20 cellular contexts compared by ENCODE assay signal in the genomic region with DNA sequence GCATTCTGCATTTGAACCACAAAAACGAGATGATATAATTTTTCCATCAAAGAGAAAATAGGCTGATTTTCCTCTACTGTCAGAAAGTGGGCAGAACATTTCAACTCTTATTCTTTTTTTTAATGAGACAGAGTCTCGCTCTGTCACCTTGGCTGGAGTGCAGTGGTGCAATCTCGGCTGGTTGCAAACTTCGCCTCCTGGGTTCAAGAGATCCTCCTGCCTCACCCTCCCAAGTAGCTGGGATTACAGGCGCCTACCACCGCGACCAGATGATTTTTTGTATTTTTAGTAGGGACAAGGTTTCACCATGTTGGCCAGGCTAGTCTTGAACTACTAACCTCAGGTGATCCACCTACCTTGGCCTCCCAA. TPM values are rescaled to one million over a fixed set of nuclear protein-coding genes. Genes with fewer than 3 reads are reported as not detected.
A peak's percentile ranks its signal among the peaks of the same experiment; 100 is the strongest.
DNase-seq lines count a peak whose midpoint lies in the region; ATAC-seq, FAIRE-seq and TF ChIP-seq lines count a peak whose summit lies in the region.
"Had no signal": no experiment of that assay in that cellular context is flagged by ENCODE, and none has a peak within 500 bp of the region (broad histone marks: within the 10 kb centered on the region; RNA-seq: fewer than 3 reads in every experiment).

No MANE protein-coding gene starts in this region.

- H3K27me3 ChIP-seq in K562 (ENCODE audit: control insufficient read depth in 2 of 2, insufficient read depth in 2 of 2, low read length in 2 of 2), result no peaks in the 10 kb centered on the region
- H3K27me3 ChIP-seq: BE2C, transverse colon had no signal

- POLR2A ChIA-PET in activated CD4-positive, alpha-beta memory T cell treated with anti-CD3 and anti-CD28 coated beads for 36 hours (lab: Charles Lee), result interaction anchor here (1.0 to 2.7 kb wide), 10 partner anchors 11 to 114 kb away, joined by 3 to 14 read pairs (median 4); a partner anchor contains a TSS
- POLR2A ChIA-PET in K562 (lab: Yijun Ruan, JAX) (interaction anchor here (0.5 to 2.6 kb wide), 14 partner anchors 8 to 744 kb away, joined by 3 to 14 read pairs (median 4); a partner anchor contains a TSS), MCF 10A (lab: Yijun Ruan, JAX) (interaction anchor here (0.6 to 2.2 kb wide), 6 partner anchors 10 to 829 kb away, joined by 3 to 26 read pairs (median 4); a partner anchor contains a TSS)

- no peak overlapping the region for H3K4me2 ChIP-seq in K562 (ENCODE audit: insufficient read depth, low read length)

- no peak overlapping the region for H3K4me3 ChIP-seq in K562
- H3K4me3 ChIP-seq: mucosa of descending colon, transverse colon had no signal

- TF ChIP-seq CTCF in K562 (IDR thresholded peaks at IDR 0.05 in 2 of 3, conservative IDR thresholded peaks at IDR 0.05 in 1 of 3; ENCODE audit: insufficient read depth in 2 of 3, low read depth in 1 of 3, low read length in 3 of 3) (no peak), MCF 10A (IDR thresholded peaks at IDR 0.05; ENCODE audit: unreplicated experiment) (no peak)

- DNase-seq in T-helper 1 cell (no peak), K562 (ENCODE audit: extremely low read depth in 1 of 4, low spot score in 3 of 4) (no peak), MCF 10A (ENCODE audit: unreplicated experiment) (no peak)
- DNase-seq in activated CD4-positive, alpha-beta memory T cell treated with anti-CD3 and anti-CD28 coated beads for 36 hours, result peak; percentile 54
- DNase-seq in stimulated activated CD4-positive, alpha-beta T cell treated with anti-CD3 and anti-CD28 coated beads, Interleukin-2, amount 100 ng/mL, for 24 hours, result peak; percentile 29 to 30
- DNase-seq: aorta, BE2C, endodermal cell, left colon, MM.1S, mucosa of descending colon, NCI-H1694, RPMI8226, transverse colon had no signal

- H4K20me1 ChIP-seq in K562 (replicated peaks; ENCODE audit: control insufficient read depth, insufficient read depth, low read length), result no peaks in the 10 kb centered on the region; the same call in 1 of the 2 replicates

- peaks cover 0 to 14% of the 10 kb centered on the region in 2 experiments; a peak in 4 of 5 replicates for H3K4me1 ChIP-seq in K562 (replicated peaks in 1 of 2; ENCODE audit: control insufficient read depth in 2 of 2, insufficient read depth in 2 of 2, low read length in 2 of 2)
- H3K4me1 ChIP-seq: BE2C had no signal

- H3K36me3 ChIP-seq in K562 (ENCODE audit: control insufficient read depth, insufficient read depth, low read length), result no peaks in the 10 kb centered on the region
- H3K36me3 ChIP-seq: BE2C, transverse colon had no signal

- 73% methylated on average over 7 of the region's 7 CpGs for WGBS in K562 (ENCODE audit: insufficient coverage, low coverage, missing lambda C conversion rate)

- TF ChIP-seq EP300 in K562 (IDR thresholded peaks at IDR 0.05; ENCODE audit: low read length), result no peak

- CTCF ChIA-PET in activated CD4-positive, alpha-beta memory T cell treated with anti-CD3 and anti-CD28 coated beads for 36 hours (lab: Charles Lee), result interaction anchor here (0.9 to 3.4 kb wide), 13 partner anchors 10 to 136 kb away, joined by 3 to 26 read pairs (median 6); a partner anchor contains a TSS
- CTCF ChIA-PET in K562 (lab: Yijun Ruan, JAX; ENCODE audit: low intra/inter-chr PET ratio) (interaction anchor here (0.8 kb wide), 1 partner anchor 211 kb away, joined by 4 read pairs; no protein-coding TSS in a partner anchor), MCF 10A (lab: Yijun Ruan, JAX) (interaction anchor here (0.7 to 2.7 kb wide), 8 partner anchors 9 to 327 kb away, joined by 3 to 12 read pairs (median 4); no protein-coding TSS in a partner anchor)

- H3K36me3 Mint-ChIP-seq in T-helper 1 cell treated with Interleukin-12 subunit alpha and Interleukin-12 subunit beta and Interleukin-4 antibody, amounts not matched to agents 30 μg/mL and 1 μg/mL, for 36 hours (ENCODE audit: low read depth), result peaks cover 17% of the 10 kb centered on the region
- H3K36me3 Mint-ChIP-seq in activated CD4-positive, alpha-beta memory T cell treated with anti-CD3 and anti-CD28 coated beads for 36 hours, result peaks cover 10% of the 10 kb centered on the region
- no peaks in the 10 kb centered on the region for H3K36me3 Mint-ChIP-seq in MCF 10A (ENCODE audit: insufficient read depth, unreplicated experiment)

- H3K9me3 ChIP-seq in K562 (replicated peaks; ENCODE audit: control insufficient read depth, insufficient read depth, low read depth, low read length), result no peaks in the 10 kb centered on the region
- H3K9me3 ChIP-seq: BE2C, mucosa of descending colon, transverse colon had no signal

- no TSS peak for BruUV-seq in K562 (replicated peaks; lab: Mats Ljungman, UMichigan)
- no TSS peak for BruUV-seq in MCF 10A (replicated peaks; lab: Mats Ljungman, UMichigan)

- peaks cover 31% of the 10 kb centered on the region for H3K79me2 ChIP-seq in K562 (ENCODE audit: control insufficient read depth, insufficient read depth, low read length)

- no peaks in the 10 kb centered on the region for H3K9me1 ChIP-seq in K562 (ENCODE audit: control insufficient read depth, insufficient read depth, low read length)

- H3K9ac ChIP-seq in K562 (ENCODE audit: insufficient read depth in 1 of 2, low read depth in 2 of 2, low read length in 2 of 2), result no peak overlapping the region

- no peak overlapping the region for H3K27ac ChIP-seq in K562 (ENCODE audit: extremely low read depth, low read depth, low read length)
- H3K27ac ChIP-seq: 22Rv1, transverse colon, VCaP had no signal

- peaks cover 42% of the 10 kb centered on the region for H3K4me1 Mint-ChIP-seq in T-helper 1 cell treated with Interleukin-12 subunit alpha and Interleukin-12 subunit beta and Interleukin-4 antibody, amounts not matched to agents 30 μg/mL and 1 μg/mL, for 36 hours (ENCODE audit: low read depth)
- H3K4me1 Mint-ChIP-seq in activated CD4-positive, alpha-beta memory T cell treated with anti-CD3 and anti-CD28 coated beads for 36 hours (ENCODE audit: low read depth), result peaks cover 58% of the 10 kb centered on the region
- peaks cover 23% of the 10 kb centered on the region for H3K4me1 Mint-ChIP-seq in MCF 10A (ENCODE audit: insufficient read depth, unreplicated experiment)
- H3K4me1 Mint-ChIP-seq: endodermal cell had no signal

- H3K27me3 Mint-ChIP-seq in T-helper 1 cell treated with Interleukin-12 subunit alpha and Interleukin-12 subunit beta and Interleukin-4 antibody, amounts not matched to agents 30 μg/mL and 1 μg/mL, for 36 hours (ENCODE audit: low read depth), result no peaks in the 10 kb centered on the region
- H3K27me3 Mint-ChIP-seq in activated CD4-positive, alpha-beta memory T cell treated with anti-CD3 and anti-CD28 coated beads for 36 hours, result no peaks in the 10 kb centered on the region
- H3K27me3 Mint-ChIP-seq in MCF 10A (ENCODE audit: insufficient read depth, unreplicated experiment), result no peaks in the 10 kb centered on the region

- in situ Hi-C loops in K562 (cut with MboI), result no loop called here

- no peaks in the 10 kb centered on the region for H3K9me3 Mint-ChIP-seq in T-helper 1 cell treated with Interleukin-12 subunit alpha and Interleukin-12 subunit beta and Interleukin-4 antibody, amounts not matched to agents 30 μg/mL and 1 μg/mL, for 36 hours
- no peaks in the 10 kb centered on the region for H3K9me3 Mint-ChIP-seq in activated CD4-positive, alpha-beta memory T cell treated with anti-CD3 and anti-CD28 coated beads for 36 hours
- H3K9me3 Mint-ChIP-seq in MCF 10A (ENCODE audit: unreplicated experiment), result no peaks in the 10 kb centered on the region
- H3K9me3 Mint-ChIP-seq: endodermal cell had no signal

- FAIRE-seq in K562 (lab: Jason Lieb, UNC), result no peak
- FAIRE-seq: GM12892 had no signal

- no peak for TF ChIP-seq POLR2A in K562 (conservative IDR thresholded peaks at IDR 0.05)

- TF ChIP-seq RAD21 in K562 (CRISPR knock-in tag; conservative IDR thresholded peaks at IDR 0.05 in 1 of 2, IDR thresholded peaks at IDR 0.05 in 1 of 2), result no peak

- ATAC-seq in K562, result no peak
- ATAC-seq in HG02852 (IDR thresholded peaks at IDR 0.05; ENCODE audit: unreplicated experiment), result no peak
- no peak for ATAC-seq in HG02840 (IDR thresholded peaks at IDR 0.05; ENCODE audit: low FRiP score, unreplicated experiment)
- ATAC-seq: left colon, mucosa of descending colon had no signal

- peak overlapping the region; percentile 78 for H3K27ac Mint-ChIP-seq in T-helper 1 cell treated with Interleukin-12 subunit alpha and Interleukin-12 subunit beta and Interleukin-4 antibody, amounts not matched to agents 30 μg/mL and 1 μg/mL, for 36 hours
- peak overlapping the region; percentile 82 for H3K27ac Mint-ChIP-seq in activated CD4-positive, alpha-beta memory T cell treated with anti-CD3 and anti-CD28 coated beads for 36 hours
- H3K27ac Mint-ChIP-seq in MCF 10A (ENCODE audit: low read depth, unreplicated experiment), result no peak overlapping the region

- intact Hi-C loops in activated CD4-positive, alpha-beta memory T cell treated with anti-CD3 and anti-CD28 coated beads for 36 hours (cut with micrococcal nuclease), result loop anchor here (1.0 kb wide), 3 partner anchors 11 to 28 kb away; a partner anchor contains a TSS
- intact Hi-C loops in K562 (cut with micrococcal nuclease), result loop anchor here (5.0 kb wide), 2 partner anchors 58 to 78 kb away; a partner anchor contains a TSS
- intact Hi-C loops in MCF 10A (cut with micrococcal nuclease), result no loop called here

- no peak overlapping the region for H2AFZ ChIP-seq in K562 (ENCODE audit: low read depth, low read length)

- H3K4me3 Mint-ChIP-seq in T-helper 1 cell treated with Interleukin-12 subunit alpha and Interleukin-12 subunit beta and Interleukin-4 antibody, amounts not matched to agents 30 μg/mL and 1 μg/mL, for 36 hours, result peak overlapping the region; percentile 56
- H3K4me3 Mint-ChIP-seq in activated CD4-positive, alpha-beta memory T cell treated with anti-CD3 and anti-CD28 coated beads for 36 hours, result peak overlapping the region; percentile 54
- no peak overlapping the region for H3K4me3 Mint-ChIP-seq in MCF 10A (ENCODE audit: unreplicated experiment)
- H3K4me3 Mint-ChIP-seq: endodermal cell had no signal

RNA-seq across cellular contexts. Expression of a gene that starts 11.6 kb away (rescaled TPM):
- 1 to 10 TPM; 9.0 to 9.8 TPM for total RNA-seq in activated CD4-positive, alpha-beta memory T cell treated with anti-CD3 and anti-CD28 coated beads for 36 hours
- total RNA-seq in K562 (2011; cell fraction: chromatin; rRNA removed; ENCODE audit: low replicate concordance), result 12.5 and 15.3 TPM in 2 replicates
- total RNA-seq in K562 (2011; cell fraction: nucleolus; rRNA removed), result 6.3 and 7.2 TPM in 2 replicates
- total RNA-seq in K562 (2011; cell fraction: nucleoplasm; rRNA removed), result 11.8 and 16.3 TPM in 2 replicates
- 4.2 and 5.5 TPM in 2 replicates for total RNA-seq in K562 (2014; rRNA removed)
- total RNA-seq in K562 (2014; rRNA removed; fragmentation: Illumina TruSeq; extraction: Trizol), result 7.0 TPM in 2 replicates
- total RNA-seq in K562 (2015; rRNA removed; fragmentation: Illumina TruSeq; extraction: Trizol), result 6.6 and 7.1 TPM in 2 replicates
- 6.2 and 7.3 TPM in 2 replicates for total RNA-seq in K562 (2021)
- polyA plus RNA-seq in K562 (2011; rRNA removed), result 6.3 and 7.0 TPM in 2 replicates
- polyA plus RNA-seq in K562 (2011; cell fraction: cytosol; rRNA removed), result 2.3 and 4.7 TPM in 2 replicates
- 2.9 and 3.0 TPM in 2 replicates for polyA plus RNA-seq in K562 (2011; cell fraction: nucleus; rRNA removed)
- 5.6 and 8.7 TPM in 2 replicates for polyA plus RNA-seq in K562 (2012)
- 6.3 and 6.9 TPM in 2 replicates for polyA plus RNA-seq in K562 (2014; fragmentation: Illumina TruSeq; extraction: Trizol)
- 1 to 10 TPM; 4.6 to 5.0 TPM for polyA plus RNA-seq in K562 (2014; fragmentation: Nextera tagmentation; extraction: Ambion mirVana)
- polyA plus RNA-seq in K562 (2014; rRNA removed), result 4.8 and 5.4 TPM in 2 replicates
- polyA minus RNA-seq in K562 (2011; rRNA and poly(A)+ RNA removed), result 11.5 and 13.9 TPM in 2 replicates
- polyA minus RNA-seq in K562 (2011; cell fraction: cytosol; rRNA and poly(A)+ RNA removed), result 4.2 and 4.4 TPM in 2 replicates
- polyA minus RNA-seq in K562 (2011; cell fraction: nucleus; rRNA and poly(A)+ RNA removed), result 4.6 and 8.2 TPM in 2 replicates
- 18.4 and 21.5 TPM in 2 replicates for total RNA-seq in MCF 10A (2022)

RNA-seq across cellular contexts. Expression of a gene that starts 27.8 kb away (rescaled TPM):
- total RNA-seq in activated CD4-positive, alpha-beta memory T cell treated with anti-CD3 and anti-CD28 coated beads for 36 hours, result 10 to 100 TPM in 1 of 2 experiments, 1 to 10 TPM in 1; 9.8 to 10.1 TPM
- total RNA-seq in K562 (2011; cell fraction: chromatin; rRNA removed; ENCODE audit: low replicate concordance), result 0.44 and 1.0 TPM in 2 replicates
- total RNA-seq in K562 (2011; cell fraction: nucleolus; rRNA removed), result 0.66 and 1.0 TPM in 2 replicates
- total RNA-seq in K562 (2011; cell fraction: nucleoplasm; rRNA removed), result 0.51 and 1.1 TPM in 2 replicates
- 1.5 and 1.6 TPM in 2 replicates for total RNA-seq in K562 (2014; rRNA removed)
- total RNA-seq in K562 (2014; rRNA removed; fragmentation: Illumina TruSeq; extraction: Trizol), result 0.48 and 0.62 TPM in 2 replicates
- 0.94 and 0.98 TPM in 2 replicates for total RNA-seq in K562 (2015; rRNA removed; fragmentation: Illumina TruSeq; extraction: Trizol)
- 1.8 TPM in 2 replicates for total RNA-seq in K562 (2021)
- polyA plus RNA-seq in K562 (2011; rRNA removed), result 0.60 and 1.3 TPM in 2 replicates
- polyA plus RNA-seq in K562 (2011; cell fraction: cytosol; rRNA removed), result 1.6 and 1.7 TPM in 2 replicates
- 1.6 and 1.9 TPM in 2 replicates for polyA plus RNA-seq in K562 (2011; cell fraction: nucleus; rRNA removed)
- 2.0 and 6.3 TPM in 2 replicates for polyA plus RNA-seq in K562 (2012)
- polyA plus RNA-seq in K562 (2014; fragmentation: Illumina TruSeq; extraction: Trizol), result 1.2 and 1.3 TPM in 2 replicates
- under 1 TPM; 0.06 to 0.10 TPM for polyA plus RNA-seq in K562 (2014; fragmentation: Nextera tagmentation; extraction: Ambion mirVana)
- 1.2 and 2.0 TPM in 2 replicates for polyA plus RNA-seq in K562 (2014; rRNA removed)
- 0.74 and 1.3 TPM in 2 replicates for polyA minus RNA-seq in K562 (2011; rRNA and poly(A)+ RNA removed)
- polyA minus RNA-seq in K562 (2011; cell fraction: cytosol; rRNA and poly(A)+ RNA removed), result 0.76 and 2.9 TPM in 2 replicates
- 0.54 and 1.6 TPM in 2 replicates for polyA minus RNA-seq in K562 (2011; cell fraction: nucleus; rRNA and poly(A)+ RNA removed)
- 0.54 and 0.79 TPM in 2 replicates for total RNA-seq in MCF 10A (2022)

Comparison
In these comparisons a context has a peak if more than half of its experiments do, and no peak if none do; other contexts are left out.
1. DNase-seq: peak in activated CD4-positive, alpha-beta memory T cell treated with anti-CD3 and anti-CD28 coated beads for 36 hours (single experiment) and stimulated activated CD4-positive, alpha-beta T cell treated with anti-CD3 and anti-CD28 coated beads, Interleukin-2, amount 100 ng/mL, for 24 hours (2 of 2); none in T-helper 1 cell (0 of 5), K562 (0 of 4) and MCF 10A (single experiment).